Comparison of ENCODE assay signal across 1 cellular context in the genomic region with DNA sequence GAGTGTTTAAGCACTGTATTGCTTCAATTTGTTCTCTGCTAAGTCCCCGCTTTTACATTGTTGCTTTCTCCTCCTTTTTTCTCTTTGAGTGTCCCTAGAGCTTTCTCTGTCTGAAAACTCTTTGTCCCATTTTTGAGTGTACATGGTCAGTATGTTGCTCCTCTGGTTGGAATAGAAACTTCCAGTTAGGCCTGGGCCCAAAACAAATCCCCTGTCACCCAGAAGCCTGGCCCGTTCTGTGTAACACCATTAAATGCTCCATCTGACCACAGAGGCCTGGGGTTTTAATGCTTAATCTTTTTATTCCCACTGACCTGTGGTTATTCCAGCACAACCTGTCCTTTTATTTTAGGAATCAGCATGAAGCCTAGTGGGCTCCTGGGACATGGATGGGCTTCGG.
TF ChIP-seq lines count a peak whose summit lies in the region.

No MANE protein-coding gene starts in this region.

TF ChIP-seq in WTC11, 78 proteins besides CTCF, POLR2A, EP300 and RAD21 (continued from another document):
- TF ChIP-seq FOXP4 (CRISPR knock-in tag; IDR thresholded peaks at IDR 0.05) = no peak
- no peak for TF ChIP-seq JUN (CRISPR knock-in tag; IDR thresholded peaks at IDR 0.05)
- no peak for TF ChIP-seq ZNF232 (CRISPR knock-in tag; IDR thresholded peaks at IDR 0.05)
- TF ChIP-seq GABPB1 (CRISPR knock-in tag; IDR thresholded peaks at IDR 0.05) = no peak
- TF ChIP-seq ZNF416 (CRISPR knock-in tag; IDR thresholded peaks at IDR 0.05) = no peak
- no peak for TF ChIP-seq HMGA2 (CRISPR knock-in tag; IDR thresholded peaks at IDR 0.05)
- TF ChIP-seq CREM (CRISPR knock-in tag; IDR thresholded peaks at IDR 0.05) = no peak
- no peak for TF ChIP-seq MAX (CRISPR knock-in tag; IDR thresholded peaks at IDR 0.05)
- no peak for TF ChIP-seq GRHL2 (CRISPR knock-in tag; IDR thresholded peaks at IDR 0.05; ENCODE audit: insufficient replicate concordance, severe bottlenecking)
- TF ChIP-seq, protein P1, sequence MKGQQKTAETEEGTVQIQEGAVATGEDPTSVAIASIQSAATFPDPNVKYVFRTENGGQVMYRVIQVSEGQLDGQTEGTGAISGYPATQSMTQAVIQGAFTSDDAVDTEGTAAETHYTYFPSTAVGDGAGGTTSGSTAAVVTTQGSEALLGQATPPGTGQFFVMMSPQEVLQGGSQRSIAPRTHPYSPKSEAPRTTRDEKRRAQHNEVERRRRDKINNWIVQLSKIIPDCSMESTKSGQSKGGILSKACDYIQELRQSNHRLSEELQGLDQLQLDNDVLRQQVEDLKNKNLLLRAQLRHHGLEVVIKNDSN (CRISPR knock-in tag; IDR thresholded peaks at IDR 0.05) = no peak
- no peak for TF ChIP-seq ERG (CRISPR knock-in tag; IDR thresholded peaks at IDR 0.05)
- no peak for TF ChIP-seq ZNF138 (CRISPR knock-in tag; conservative IDR thresholded peaks at IDR 0.05)
